Comparison of ENCODE assay signal across 17 cellular contexts in the genomic region with DNA sequence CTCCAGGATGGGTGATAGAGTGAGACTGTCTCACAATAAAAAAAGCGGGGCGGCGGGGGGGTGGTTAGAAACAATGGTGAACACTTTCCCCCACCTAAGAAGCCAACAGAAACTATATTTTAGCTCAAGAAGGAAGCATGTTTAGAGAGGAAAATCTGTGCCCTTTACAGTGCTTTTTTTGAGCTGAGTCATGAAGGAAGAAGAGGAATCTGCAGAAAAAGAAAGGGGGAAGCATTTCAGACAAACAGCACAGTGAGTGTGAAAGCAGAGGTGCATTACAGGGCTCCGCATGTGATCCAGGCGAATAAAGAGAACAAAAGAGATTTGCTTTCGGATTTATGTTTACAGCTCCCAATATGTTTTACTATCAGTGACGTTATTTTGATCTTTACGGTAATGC.
A peak's percentile ranks its signal among the peaks of the same experiment; 100 is the strongest.
DNase-seq lines count a peak whose midpoint lies in the region; ATAC-seq, FAIRE-seq and TF ChIP-seq lines count a peak whose summit lies in the region.
"Had no signal": no experiment of that assay in that cellular context is flagged by ENCODE, and none has a peak within 500 bp of the region (broad histone marks: within the 10 kb centered on the region; RNA-seq: fewer than 3 reads in every experiment).

No MANE protein-coding gene starts in this region.

- peaks cover 9% of the 10 kb centered on the region for H3K4me1 Mint-ChIP-seq in astrocyte (ENCODE audit: low read depth, unreplicated experiment)
- H3K4me1 Mint-ChIP-seq: CD4-positive, alpha-beta memory T cell had no signal

- WGBS in mesodermal cell (ENCODE audit: insufficient coverage in 2 of 2), 2 experiments: 86 to 89% methylated on average over 3 of the region's 8 CpGs

- no peak for FAIRE-seq in astrocyte (lab: Jason Lieb, UNC)
- FAIRE-seq: GM19239 had no signal

- H4K20me1 ChIP-seq in astrocyte (ENCODE audit: insufficient read depth, low read length): no peaks in the 10 kb centered on the region
- H4K20me1 ChIP-seq: BLaER1 treated with 17β-estradiol and CSF1 and Interleukin-3, amounts not matched to agents 10 nM and 100 nM had no signal

- ATAC-seq in lower lobe of right lung (no peak), HG03097 (IDR thresholded peaks at IDR 0.05; ENCODE audit: low FRiP score, unreplicated experiment) (no peak), HG03442 (IDR thresholded peaks at IDR 0.05; ENCODE audit: unreplicated experiment) (no peak)
- ATAC-seq: HCT116 had no signal

- H3K27me3 ChIP-seq in astrocyte (ENCODE audit: insufficient read depth, low read length): no peaks in the 10 kb centered on the region
- H3K27me3 ChIP-seq in lower lobe of right lung (ENCODE audit: low read depth): no peaks in the 10 kb centered on the region
- H3K27me3 ChIP-seq: BLaER1 treated with 17β-estradiol and CSF1 and Interleukin-3, amounts not matched to agents 10 nM and 100 nM had no signal

- TF ChIP-seq CTCF in astrocyte (IDR thresholded peaks at IDR 0.05; ENCODE audit: insufficient read depth, low read depth, low read length) (no peak), lower lobe of right lung (IDR thresholded peaks at IDR 0.05) (no peak)

- no peak overlapping the region for H3K9ac ChIP-seq in astrocyte (ENCODE audit: low read length)
- H3K9ac ChIP-seq: BLaER1 treated with 17β-estradiol and CSF1 and Interleukin-3, amounts not matched to agents 10 nM and 100 nM had no signal

- H3K9me3 ChIP-seq in astrocyte (ENCODE audit: insufficient read depth, low read depth, low read length): no peaks in the 10 kb centered on the region
- no peaks in the 10 kb centered on the region for H3K9me3 ChIP-seq in mesodermal cell (ENCODE audit: control insufficient read depth, low read length)
- H3K9me3 ChIP-seq in lower lobe of right lung: no peaks in the 10 kb centered on the region

- H3K36me3 Mint-ChIP-seq in astrocyte (ENCODE audit: low read depth, unreplicated experiment): peaks cover 2% of the 10 kb centered on the region
- H3K36me3 Mint-ChIP-seq: CD4-positive, alpha-beta memory T cell had no signal

- intact Hi-C loops in lower lobe of right lung (cut with DNase I): no loop called here

- H3K4me3 Mint-ChIP-seq in astrocyte (ENCODE audit: unreplicated experiment): no peak overlapping the region
- H3K4me3 Mint-ChIP-seq: CD4-positive, alpha-beta memory T cell had no signal

- no peak overlapping the region for H2AFZ ChIP-seq in astrocyte (ENCODE audit: low read depth, low read length)

- H3K4me3 ChIP-seq in astrocyte (ENCODE audit: insufficient read depth, low read depth, low read length) (no peak overlapping the region), mesodermal cell (ENCODE audit: extremely low read depth, insufficient read depth, low read length, poor library complexity, severe bottlenecking) (no peak overlapping the region), lower lobe of right lung (no peak overlapping the region)
- H3K4me3 ChIP-seq: BLaER1 treated with 17β-estradiol and CSF1 and Interleukin-3, amounts not matched to agents 10 nM and 100 nM had no signal

- H3K4me1 ChIP-seq in astrocyte (ENCODE audit: insufficient read depth, low read length): no peaks in the 10 kb centered on the region
- peaks cover 22% of the 10 kb centered on the region for H3K4me1 ChIP-seq in mesodermal cell (ENCODE audit: control insufficient read depth, insufficient read depth, low read length, poor library complexity, severe bottlenecking)
- H3K4me1 ChIP-seq in lower lobe of right lung: no peaks in the 10 kb centered on the region

- no peak overlapping the region for H3K4me2 ChIP-seq in astrocyte (ENCODE audit: low read length)

- peak; percentile 4 for DNase-seq in ELF-1 (ENCODE audit: low read depth, low spot score)
- DNase-seq in astrocyte (ENCODE audit: low read depth): no peak
- DNase-seq in lower lobe of right lung: no peak
- no peak for DNase-seq in KG1 (lab: John Stamatoyannopoulos, UW)
- DNase-seq: ACHN; CD4-positive, alpha-beta memory T cell; DMS153; DMS79 treated with DMSO at 0.1 percent for 48 hours; GF-D8; IMR-90; KBM-7 had no signal

- H3K27ac ChIP-seq in astrocyte (ENCODE audit: low read depth, low read length) (no peak overlapping the region), mesodermal cell (ENCODE audit: low read depth, low read length, severe bottlenecking) (peak overlapping the region; percentile 54), lower lobe of right lung (no peak overlapping the region)
- H3K27ac ChIP-seq: BLaER1 treated with 17β-estradiol and CSF1 and Interleukin-3, amounts not matched to agents 10 nM and 100 nM had no signal

- H3K27ac Mint-ChIP-seq in astrocyte (ENCODE audit: unreplicated experiment): peak overlapping the region; percentile 2
- H3K27ac Mint-ChIP-seq: CD4-positive, alpha-beta memory T cell had no signal

- no peaks in the 10 kb centered on the region for H3K27me3 Mint-ChIP-seq in astrocyte (ENCODE audit: low read depth, unreplicated experiment)
- H3K27me3 Mint-ChIP-seq: CD4-positive, alpha-beta memory T cell had no signal

- no peaks in the 10 kb centered on the region for H3K36me3 ChIP-seq in astrocyte (ENCODE audit: insufficient read depth, low read length)
- no peaks in the 10 kb centered on the region for H3K36me3 ChIP-seq in mesodermal cell (ENCODE audit: control insufficient read depth, insufficient read depth, low read length)
- H3K36me3 ChIP-seq in lower lobe of right lung: no peaks in the 10 kb centered on the region
- H3K36me3 ChIP-seq: BLaER1 treated with 17β-estradiol and CSF1 and Interleukin-3, amounts not matched to agents 10 nM and 100 nM had no signal

- H3K79me2 ChIP-seq in astrocyte (ENCODE audit: insufficient read depth, low read length): no peaks in the 10 kb centered on the region

- peaks cover 3% of the 10 kb centered on the region for H3K9me3 Mint-ChIP-seq in astrocyte (ENCODE audit: unreplicated experiment)
